ENCODE assay signal across 18 cellular contexts in genomic region chr14:102898298-102898697, GRCh38. TPM values are rescaled to one million over a fixed set of nuclear protein-coding genes. Genes with fewer than 3 reads are reported as not detected.
"Had no signal": no experiment of that assay in that cellular context is flagged by ENCODE, and none has a peak within 500 bp of the region (broad histone marks: within the 10 kb centered on the region; RNA-seq: fewer than 3 reads in every experiment).

No MANE protein-coding gene starts in this region.

- H3K4me3 Mint-ChIP-seq: activated T-cell treated with anti-CD3 and anti-CD28 coated beads, Interleukin-2, amount 50 U/mL, for 72 hours had no signal

- ATAC-seq: activated T-cell treated with anti-CD3 and anti-CD28 coated beads, Interleukin-2, amount 50 U/mL, for 72 hours; left ventricle myocardium superior had no signal

- H3K9me3 ChIP-seq: SJCRH30, transverse colon had no signal

- H3K27me3 ChIP-seq: brain microvascular endothelial cell, SJCRH30, transverse colon had no signal

- H3K9me3 Mint-ChIP-seq: activated T-cell treated with anti-CD3 and anti-CD28 coated beads, Interleukin-2, amount 50 U/mL, for 72 hours had no signal

- H3K4me3 ChIP-seq: SJCRH30, transverse colon had no signal

- H3K36me3 ChIP-seq: SJCRH30, transverse colon had no signal

- DNase-seq: activated CD4-positive, alpha-beta T cell treated with anti-CD3 and anti-CD28 coated beads, Interleukin-2, amount 50 U/mL, for 1 hour; activated naive CD4-positive, alpha-beta T cell treated with anti-CD3 and anti-CD28 coated beads, Interleukin-2, amount 50 U/mL, for 16 hours; activated T-cell treated with anti-CD3 and anti-CD28 coated beads, Interleukin-2, amount 50 U/mL, for 72 hours; amygdala; brain microvascular endothelial cell; cerebellar nuclear complex; dermis blood vessel endothelial cell; erythroblast; hippocampal formation; left ventricle myocardium superior; mesendoderm; retina; SJCRH30; stimulated activated CD4-positive, alpha-beta T cell treated with anti-CD3 and anti-CD28 coated beads, Interleukin-4, amount 100 ng/mL, for 4 hours; SW 1271; T1000; WERI-Rb-1 had no signal

- H3K4me1 ChIP-seq: SJCRH30 had no signal

- H3K27ac ChIP-seq: brain microvascular endothelial cell, SJCRH30, transverse colon, WERI-Rb-1 had no signal

RNA-seq across cellular contexts. Expression of gene AMN, which starts 24.2 kb away (rescaled TPM):
- total RNA-seq: dermis blood vessel endothelial cell, left ventricle myocardium superior, SJCRH30 had no signal
